In the genomic region with DNA sequence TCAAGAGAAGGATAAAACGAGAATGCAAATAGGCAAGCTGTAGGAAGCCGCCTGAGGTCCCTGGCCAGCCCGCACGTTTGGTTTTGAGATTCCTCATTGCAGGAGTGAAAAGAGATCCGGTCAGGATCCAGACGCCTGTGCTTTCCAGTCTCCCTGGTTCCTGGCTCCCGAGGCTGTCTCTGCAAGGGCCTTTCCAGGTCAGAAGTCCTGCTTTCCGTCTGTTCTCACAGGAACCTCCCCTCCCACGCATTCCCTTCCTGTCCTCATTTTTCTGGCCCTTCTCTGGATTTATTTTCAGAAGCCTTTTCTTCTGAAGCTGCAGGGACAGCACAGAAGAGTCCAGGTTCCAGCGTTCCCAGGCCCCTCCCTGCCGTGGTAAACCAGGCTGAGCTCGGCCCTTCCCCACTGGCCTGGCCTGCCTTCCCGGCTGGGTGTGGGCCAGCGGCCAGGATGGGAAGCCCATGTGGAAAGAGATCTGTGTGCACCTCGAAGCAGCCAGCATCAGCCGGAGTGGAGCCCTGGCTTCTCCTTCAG, we compare ENCODE assay signal across 9 cellular contexts. TPM values are rescaled to one million over a fixed set of nuclear protein-coding genes. Genes with fewer than 3 reads are reported as not detected.
DNase-seq lines count a peak whose midpoint lies in the region; TF ChIP-seq lines count a peak whose summit lies in the region.
"Had no signal": no experiment of that assay in that cellular context is flagged by ENCODE, and none has a peak within 500 bp of the region (broad histone marks: within the 10 kb centered on the region; RNA-seq: fewer than 3 reads in every experiment).

No MANE protein-coding gene starts in this region.

- H3K27ac ChIP-seq in mammary epithelial cell (ENCODE audit: insufficient read depth, low read depth, low read length): no peak overlapping the region
- H3K27ac ChIP-seq in prostate gland: peak overlapping the region; percentile 49 to 50

- intact Hi-C loops in mammary epithelial cell (cut with micrococcal nuclease) (no loop called here), prostate gland (cut with DNase I) (no loop called here)

- DNase-seq in AG20443 (ENCODE audit: low spot score) (peak; percentile 76), mammary epithelial cell (peak; percentile 20), iris pigment epithelial cell (ENCODE audit: low read depth) (peak; percentile 61), prostate gland (ENCODE audit: low spot score) (peak; percentile 18), NK-92 (lab: John Stamatoyannopoulos, UW; ENCODE audit: unreplicated experiment) (no peak), epidermal melanocyte (ENCODE audit: insufficient read length, low spot score) (no peak), NCI-H1436 treated with DMSO at 0.1 percent for 48 hours (lab: John Stamatoyannopoulos, UW) (no peak), superior temporal gyrus (ENCODE audit: extremely low spot score) (no peak)
- DNase-seq: SIG-M5 had no signal

- WGBS in mammary epithelial cell (ENCODE audit: low coverage, missing lambda C conversion rate): 9% methylated on average over 16 of the region's 16 CpGs
- 29% methylated on average over 16 of the region's 16 CpGs for WGBS in prostate gland

- H3K27me3 ChIP-seq in mammary epithelial cell (ENCODE audit: insufficient read depth, low read length) (no peaks in the 10 kb centered on the region), prostate gland (replicated peaks; ENCODE audit: insufficient read depth) (no peaks in the 10 kb centered on the region)

- CTCF ChIA-PET in mammary epithelial cell (lab: Charles Lee; ENCODE audit: low non-redundant PET): no interaction called here

- H3K36me3 ChIP-seq in mammary epithelial cell (ENCODE audit: insufficient read depth, low read length) (no peaks in the 10 kb centered on the region), prostate gland (no peaks in the 10 kb centered on the region)

- dilution Hi-C loops in mammary epithelial cell (cut with HindIII; ENCODE audit: low sequenced_read_pairs): no loop called here

- H3K9me3 ChIP-seq in mammary epithelial cell (replicated peaks; ENCODE audit: insufficient read depth, low read length) (no peaks in the 10 kb centered on the region), prostate gland (no peaks in the 10 kb centered on the region)

- no peak for TF ChIP-seq CTCF in mammary epithelial cell (conservative IDR thresholded peaks at IDR 0.05 in 1 of 2, IDR thresholded peaks at IDR 0.05 in 1 of 2; ENCODE audit: extremely low read depth in 1 of 2, insufficient read depth in 1 of 2, low read depth in 1 of 2, low read length in 2 of 2)
- no peak for TF ChIP-seq CTCF in prostate gland (IDR thresholded peaks at IDR 0.05)

- no peak overlapping the region for H3K4me2 ChIP-seq in mammary epithelial cell (ENCODE audit: insufficient read depth, low read depth, low read length)

- no TSS peak for BruUV-seq in mammary epithelial cell (replicated peaks; lab: Mats Ljungman, UMichigan)

- no peak overlapping the region for H3K4me3 ChIP-seq in mammary epithelial cell (replicated peaks in 1 of 3; ENCODE audit: insufficient read depth in 1 of 3, low read depth in 2 of 3, low read length in 3 of 3)
- no peak overlapping the region for H3K4me3 ChIP-seq in prostate gland

- H4K20me1 ChIP-seq in mammary epithelial cell (ENCODE audit: insufficient read depth, low read length): no peaks in the 10 kb centered on the region

- in situ Hi-C loops in mammary epithelial cell (cut with MboI; ENCODE audit: low sequenced_read_pairs in 2 of 2): no loop called here

- no peak overlapping the region for H3K9ac ChIP-seq in mammary epithelial cell (ENCODE audit: insufficient read depth, low read length)

- TF ChIP-seq POLR2A in prostate gland (IDR thresholded peaks at IDR 0.05): no peak

- no peaks in the 10 kb centered on the region for H3K79me2 ChIP-seq in mammary epithelial cell (ENCODE audit: insufficient read depth, low read length)

- H3K4me1 ChIP-seq in mammary epithelial cell (ENCODE audit: insufficient read depth, low read length) (peaks cover 2% of the 10 kb centered on the region), prostate gland (replicated peaks) (peaks cover 10% of the 10 kb centered on the region)

- peak overlapping the region; percentile 86 for H2AFZ ChIP-seq in mammary epithelial cell (ENCODE audit: low read depth, low read length)

RNA-seq across cellular contexts. Expression of gene TMEM242, which starts 54.0 kb away (rescaled TPM):
- total RNA-seq in mammary epithelial cell (10 to 100 TPM in 1 of 2 donors, 1 to 10 TPM in 1; 6.0 to 13.8 TPM), prostate gland (1 to 10 TPM; 6.4 to 8.5 TPM)
- 4.7 TPM for polyA plus RNA-seq in mammary epithelial cell
- 3.6 TPM for polyA minus RNA-seq in mammary epithelial cell

Comparison
In these comparisons a context has a peak if more than half of its experiments do, and no peak if none do; other contexts are left out.
1. DNase-seq: peak in AG20443 (single experiment), mammary epithelial cell (single experiment), iris pigment epithelial cell (single experiment) and prostate gland (single experiment); none in NK-92 (single experiment), epidermal melanocyte (single experiment), NCI-H1436 treated with DMSO at 0.1 percent for 48 hours (single experiment) and superior temporal gyrus (single experiment).